8 cellular contexts compared by ENCODE assay signal in the genomic region with DNA sequence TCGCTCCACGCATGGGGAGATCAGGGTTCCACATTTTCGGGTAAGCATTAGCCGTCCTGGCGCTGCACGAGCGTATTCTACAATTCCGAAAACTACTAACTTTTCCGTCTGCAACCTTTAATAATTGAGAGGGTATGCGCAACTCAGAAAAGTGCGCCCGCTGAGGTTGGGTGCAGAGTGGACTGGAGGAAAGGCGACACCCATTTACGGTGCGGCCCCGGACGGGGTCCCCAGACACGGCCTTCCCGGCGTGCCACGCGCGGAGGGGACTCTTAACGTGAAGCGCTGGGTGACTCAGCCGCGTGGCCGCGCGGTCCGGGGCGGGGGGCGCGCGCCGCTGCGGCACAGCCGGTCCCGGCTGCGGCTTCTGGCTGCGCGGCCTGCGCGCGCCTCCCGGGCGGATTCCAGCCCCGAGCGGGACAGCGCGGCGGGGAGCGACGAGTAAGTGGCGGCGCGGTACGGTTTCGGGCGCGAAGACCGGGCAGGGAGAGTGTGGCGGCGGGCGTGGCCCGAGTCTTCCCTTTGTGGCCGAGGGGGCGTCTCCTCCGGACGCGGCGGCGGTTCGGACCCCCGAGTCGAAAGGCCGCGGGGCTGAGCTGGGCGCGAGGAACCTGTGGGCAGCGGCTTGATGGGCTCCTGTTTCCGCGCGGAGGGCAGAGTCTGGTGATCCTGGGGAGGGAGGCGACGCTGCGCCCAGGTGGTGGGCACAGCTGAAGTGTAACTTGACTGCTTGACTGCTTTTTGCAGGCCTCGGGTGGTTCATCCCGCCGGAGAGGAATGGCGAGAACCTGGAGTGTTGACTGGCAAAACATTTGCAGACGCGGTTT. TPM values are rescaled to one million over a fixed set of nuclear protein-coding genes. Genes with fewer than 3 reads are reported as not detected.
DNase-seq lines count a peak whose midpoint lies in the region; ATAC-seq lines count a peak whose summit lies in the region.

Gene KCTD20, plus strand, starts transcription at position 330 of the 827 bp plus-strand sequence. CDS start 27,098 bp downstream, outside the sequence.
Gene PXT1, minus strand, starts transcription at position 184 of the 827 bp plus-strand sequence. CDS start 16,772 bp downstream, outside the sequence.

- H3K27ac ChIP-seq in HUES64 (ENCODE audit: low read depth, low read length) (peak within 1 kb of the TSS; percentile 67), epithelial cell of prostate (peak within 1 kb of the TSS; percentile 85)

- ATAC-seq in GM21515 (IDR thresholded peaks at IDR 0.05; ENCODE audit: unreplicated experiment), result peak; percentile 87

- H3K36me3 ChIP-seq in HUES64 (ENCODE audit: insufficient read depth, low read length), result no peaks in the 10 kb centered on the region

- peaks cover 20% of the 10 kb centered on the region for H3K4me1 ChIP-seq in HUES64 (ENCODE audit: insufficient read depth, low read length)

- H3K9ac ChIP-seq in HUES64 (ENCODE audit: low read depth, low read length), result peak within 1 kb of the TSS; percentile 88

- peak within 1 kb of the TSS; percentile 92 for H3K4me3 ChIP-seq in HUES64 (ENCODE audit: low read length)

- no peaks in the 10 kb centered on the region for H3K27me3 ChIP-seq in HUES64 (ENCODE audit: insufficient read depth, low read length)

- H3K9me3 ChIP-seq in HUES64 (ENCODE audit: insufficient read depth, low read depth, low read length), result no peaks in the 10 kb centered on the region

- WGBS in HUES64, result 2% methylated on average over 93 of the region's 93 CpGs

- DNase-seq in DMS 273 (lab: John Stamatoyannopoulos, UW; ENCODE audit: unreplicated experiment) (peak; percentile 97), OCI-M1 (lab: John Stamatoyannopoulos, UW) (peak; percentile 94), activated T-cell treated with anti-CD3 and anti-CD28 coated beads for 4 hours (peak; percentile 73), epithelial cell of prostate (ENCODE audit: low read depth, low spot score) (no peak), mucosa of gallbladder (ENCODE audit: low spot score) (peak; percentile 88)
- DNase-seq in stimulated activated CD8-positive, alpha-beta memory T cell treated with anti-CD3 and anti-CD28 coated beads, Interleukin-4, amount 100 ng/mL, for 1 hour (ENCODE audit: low read depth in 2 of 2, low spot score in 1 of 2), result peak; percentile 60 to 70

RNA-seq across cellular contexts. Expression of gene KCTD20, which starts in this region (rescaled TPM):
- 22.3 TPM for polyA plus RNA-seq in HUES64 (2013, experiment 1 of 2)
- polyA plus RNA-seq in HUES64 (2013, experiment 2 of 2), result 30.4 TPM
- total RNA-seq in mucosa of gallbladder, result 37.2 TPM

RNA-seq across cellular contexts. Expression of gene PXT1, which starts in this region (rescaled TPM):
- polyA plus RNA-seq in HUES64 (2013, experiment 1 of 2), result not detected
- not detected for polyA plus RNA-seq in HUES64 (2013, experiment 2 of 2)
- total RNA-seq in mucosa of gallbladder, result not detected
